Comparison of ENCODE assay signal across 26 cellular contexts in the genomic region with DNA sequence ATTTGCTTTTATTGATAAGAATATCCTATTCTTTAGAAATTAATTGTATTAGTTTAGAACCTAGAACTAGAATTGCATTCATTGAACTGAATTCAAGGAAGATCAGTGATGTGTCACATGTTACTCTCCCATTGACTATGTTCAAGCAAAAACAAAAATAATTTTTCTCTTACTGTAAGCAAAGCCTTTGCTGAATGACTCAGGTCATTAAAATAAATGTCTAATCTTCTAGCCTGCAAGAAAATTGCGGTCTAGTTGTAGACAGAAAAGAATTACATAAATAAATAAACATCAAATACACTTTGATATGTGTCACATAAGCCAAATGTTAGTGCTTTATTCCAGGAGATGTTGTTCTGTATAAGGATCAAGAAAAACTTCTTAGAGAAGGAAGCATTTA.
DNase-seq lines count a peak whose midpoint lies in the region; ATAC-seq and TF ChIP-seq lines count a peak whose summit lies in the region.
"Had no signal": no experiment of that assay in that cellular context is flagged by ENCODE, and none has a peak within 500 bp of the region (broad histone marks: within the 10 kb centered on the region; RNA-seq: fewer than 3 reads in every experiment).

No MANE protein-coding gene starts in this region.

- H3K9me3 Mint-ChIP-seq in activated T-cell treated with anti-CD3 and anti-CD28 coated beads, Interleukin-2, amount 50 U/mL, for 72 hours: no peaks in the 10 kb centered on the region
- H3K9me3 Mint-ChIP-seq: endodermal cell, mesothelial cell of epicardium had no signal

- no CpG with 5 or more reads among the region's 1 CpG for WGBS in IMR-90 (ENCODE audit: extremely low coverage in 2 of 2, insufficient read length in 1 of 2), 2 experiments
- 29% methylated on average over 1 of the region's 1 CpG for WGBS in mammary epithelial cell (ENCODE audit: low coverage, missing lambda C conversion rate)

- no peaks in the 10 kb centered on the region for H3K79me2 ChIP-seq in mammary epithelial cell (ENCODE audit: insufficient read depth, low read length)

- H2AFZ ChIP-seq in IMR-90 (replicated peaks; ENCODE audit: low read length, poor library complexity): no peak overlapping the region
- no peak overlapping the region for H2AFZ ChIP-seq in mammary epithelial cell (ENCODE audit: low read depth, low read length)

- DNase-seq in AG08395 (ENCODE audit: low spot score) (peak; percentile 4), IMR-90 (peak; percentile 53), mammary epithelial cell (peak; percentile 2), foreskin melanocyte (peak; percentile 8), BE2C (no peak)
- DNase-seq in activated T-cell treated with anti-CD3 and anti-CD28 coated beads, Interleukin-2, amount 50 U/mL, for 72 hours: no peak
- DNase-seq in stimulated activated CD4-positive, alpha-beta T cell treated with anti-CD3 and anti-CD28 coated beads, Interleukin-4, amount 100 ng/mL, for 4 hours: no peak
- DNase-seq in stimulated activated CD4-positive, alpha-beta T cell treated with anti-CD3 and anti-CD28 coated beads, Interleukin-4, amount 100 ng/mL, for 1 hour: no peak
- DNase-seq: activated CD4-positive, alpha-beta T cell treated with anti-CD3 and anti-CD28 coated beads, Interleukin-2, amount 50 U/mL, for 48 hours; activated naive CD4-positive, alpha-beta T cell; activated T-cell treated with anti-CD3 and anti-CD28 coated beads for 4 hours; aorta; CD4-positive, CD25-positive, alpha-beta regulatory T cell; colonic mucosa; DMS79; endodermal cell; NCI-H1417; NCI-H748 treated with DMSO at 0.1 percent for 48 hours; OCI-M1; SJCRH30; spleen; stimulated activated CD8-positive, alpha-beta memory T cell treated with anti-CD3 and anti-CD28 coated beads, Interleukin-4, amount 100 ng/mL, for 48 hours; T-helper 17 cell; uterus had no signal

- H3K4me3 ChIP-seq in IMR-90 (ENCODE audit: insufficient read depth, low read depth, low read length): no peak overlapping the region
- H3K4me3 ChIP-seq in mammary epithelial cell (replicated peaks in 1 of 3; ENCODE audit: insufficient read depth in 1 of 3, low read depth in 2 of 3, low read length in 3 of 3): no peak overlapping the region
- no peak overlapping the region for H3K4me3 ChIP-seq in BE2C (ENCODE audit: low read depth, low read length)
- H3K4me3 ChIP-seq: colonic mucosa, SJCRH30, spleen, uterus had no signal

- intact Hi-C loops in IMR-90 (cut with micrococcal nuclease) (no loop called here), mammary epithelial cell (cut with micrococcal nuclease) (no loop called here)

- no peaks in the 10 kb centered on the region for H3K9me1 ChIP-seq in IMR-90 (ENCODE audit: insufficient read depth, low read length)

- H3K9ac ChIP-seq in IMR-90 (ENCODE audit: low read depth, low read length): no peak overlapping the region
- no peak overlapping the region for H3K9ac ChIP-seq in mammary epithelial cell (ENCODE audit: insufficient read depth, low read length)

- H4K5ac ChIP-seq in IMR-90 (ENCODE audit: low read depth, low read length): no peak overlapping the region

- no peaks in the 10 kb centered on the region for H3K27me3 Mint-ChIP-seq in activated T-cell treated with anti-CD3 and anti-CD28 coated beads, Interleukin-2, amount 50 U/mL, for 72 hours (ENCODE audit: low read depth)
- H3K27me3 Mint-ChIP-seq: CD4-positive, CD25-positive, alpha-beta regulatory T cell; T-helper 17 cell had no signal

- no peak overlapping the region for H3K4ac ChIP-seq in IMR-90 (ENCODE audit: low read depth, low read length)

- no peak overlapping the region for H4K91ac ChIP-seq in IMR-90 (ENCODE audit: insufficient read depth, low read depth, low read length)

- no peaks in the 10 kb centered on the region for H3K79me1 ChIP-seq in IMR-90 (ENCODE audit: low read depth in 1 of 2, low read length in 2 of 2)

- no peak overlapping the region for H3K27ac Mint-ChIP-seq in activated T-cell treated with anti-CD3 and anti-CD28 coated beads, Interleukin-2, amount 50 U/mL, for 72 hours
- H3K27ac Mint-ChIP-seq: CD4-positive, CD25-positive, alpha-beta regulatory T cell; endodermal cell; mesothelial cell of epicardium; T-helper 17 cell had no signal

- no peak overlapping the region for H2BK15ac ChIP-seq in IMR-90 (ENCODE audit: low read depth, low read length)

- no peak overlapping the region for H3K18ac ChIP-seq in IMR-90 (ENCODE audit: low read depth, low read length)

- ATAC-seq in IMR-90 (ENCODE audit: low read depth): no peak
- no peak for ATAC-seq in activated T-cell treated with anti-CD3 and anti-CD28 coated beads, Interleukin-2, amount 50 U/mL, for 72 hours (replicated peaks in 1 of 2)
- ATAC-seq: T-helper 17 cell had no signal

- H2AK5ac ChIP-seq in IMR-90 (ENCODE audit: low read depth, low read length): no peak overlapping the region

- H4K8ac ChIP-seq in IMR-90 (ENCODE audit: low read depth in 2 of 2, low read length in 2 of 2): no peak overlapping the region

- H3K4me2 ChIP-seq in IMR-90 (ENCODE audit: low read depth, low read length) (no peak overlapping the region), mammary epithelial cell (ENCODE audit: insufficient read depth, low read depth, low read length) (no peak overlapping the region)

- H3K4me1 Mint-ChIP-seq in activated T-cell treated with anti-CD3 and anti-CD28 coated beads, Interleukin-2, amount 50 U/mL, for 72 hours (ENCODE audit: low read depth): no peaks in the 10 kb centered on the region
- H3K4me1 Mint-ChIP-seq: CD4-positive, CD25-positive, alpha-beta regulatory T cell; endodermal cell; mesothelial cell of epicardium; neural crest cell; T-helper 17 cell had no signal

- H3K4me3 Mint-ChIP-seq in activated T-cell treated with anti-CD3 and anti-CD28 coated beads, Interleukin-2, amount 50 U/mL, for 72 hours: no peak overlapping the region
- H3K4me3 Mint-ChIP-seq: CD4-positive, CD25-positive, alpha-beta regulatory T cell; endodermal cell; mesothelial cell of epicardium; neural crest cell; T-helper 17 cell had no signal

- no peaks in the 10 kb centered on the region for H3K36me3 ChIP-seq in IMR-90 (ENCODE audit: control insufficient read depth, insufficient read depth, low read length)
- no peaks in the 10 kb centered on the region for H3K36me3 ChIP-seq in mammary epithelial cell (ENCODE audit: insufficient read depth, low read length)
- H3K36me3 ChIP-seq in BE2C: no peaks in the 10 kb centered on the region
- H3K36me3 ChIP-seq: colonic mucosa, SJCRH30, spleen, uterus had no signal

- no peak overlapping the region for H3K56ac ChIP-seq in IMR-90 (ENCODE audit: extremely low read depth, insufficient read depth, low read length)

- no peak for TF ChIP-seq POLR2A in IMR-90 (IDR thresholded peaks at IDR 0.05; ENCODE audit: low read depth, low read length)

- no peaks in the 10 kb centered on the region for H3K27me3 ChIP-seq in IMR-90 (ENCODE audit: control insufficient read depth, insufficient read depth, low read length)
- H3K27me3 ChIP-seq in mammary epithelial cell (ENCODE audit: insufficient read depth, low read length): no peaks in the 10 kb centered on the region
- no peaks in the 10 kb centered on the region for H3K27me3 ChIP-seq in BE2C
- H3K27me3 ChIP-seq: colonic mucosa, SJCRH30, spleen, uterus had no signal

- TF ChIP-seq RAD21 in IMR-90 (IDR thresholded peaks at IDR 0.05; ENCODE audit: low read length): no peak

- no peak overlapping the region for H2BK20ac ChIP-seq in IMR-90 (ENCODE audit: low read depth, low read length)

- CTCF ChIA-PET in IMR-90 (lab: Yijun Ruan, JAX): no interaction called here
- CTCF ChIA-PET in mammary epithelial cell (lab: Charles Lee; ENCODE audit: low non-redundant PET): no interaction called here

- in situ Hi-C loops in IMR-90 (cut with MboI; ENCODE audit: low sequenced_read_pairs) (no loop called here), mammary epithelial cell (cut with MboI; ENCODE audit: low sequenced_read_pairs in 2 of 2) (no loop called here)

- H2AK9ac ChIP-seq in IMR-90 (replicated peaks; ENCODE audit: low read depth, low read length, poor library complexity): no peak overlapping the region

- no peak overlapping the region for H2BK120ac ChIP-seq in IMR-90 (ENCODE audit: low read depth, low read length)

- BruUV-seq in IMR-90 (replicated peaks; lab: Mats Ljungman, UMichigan): no TSS peak
- no TSS peak for BruUV-seq in mammary epithelial cell (replicated peaks; lab: Mats Ljungman, UMichigan)

- dilution Hi-C loops in IMR-90 (cut with HindIII; ENCODE audit: low sequenced_read_pairs, unreplicated experiment) (no loop called here), mammary epithelial cell (cut with HindIII; ENCODE audit: low sequenced_read_pairs) (no loop called here)

- H3K14ac ChIP-seq in IMR-90 (replicated peaks; ENCODE audit: low read depth, low read length): no peak overlapping the region

- H3K9me3 ChIP-seq in IMR-90 (ENCODE audit: control insufficient read depth, insufficient read depth, low read length) (no peaks in the 10 kb centered on the region), mammary epithelial cell (replicated peaks; ENCODE audit: insufficient read depth, low read length) (no peaks in the 10 kb centered on the region), BE2C (no peaks in the 10 kb centered on the region; the same call in 1 of the 2 replicates)
- H3K9me3 ChIP-seq: colonic mucosa, SJCRH30, spleen, uterus had no signal

- peaks cover 0 to 2% of the 10 kb centered on the region in 2 donors for H3K36me3 Mint-ChIP-seq in activated T-cell treated with anti-CD3 and anti-CD28 coated beads, Interleukin-2, amount 50 U/mL, for 72 hours (ENCODE audit: insufficient read depth in 2 of 2)
- H3K36me3 Mint-ChIP-seq: CD4-positive, CD25-positive, alpha-beta regulatory T cell; mesothelial cell of epicardium had no signal

- no peak overlapping the region for H3K27ac ChIP-seq in IMR-90 (ENCODE audit: insufficient read depth, low read length)
- H3K27ac ChIP-seq in mammary epithelial cell (ENCODE audit: insufficient read depth, low read depth, low read length): no peak overlapping the region
- H3K27ac ChIP-seq: colonic mucosa, SJCRH30, spleen, uterus had no signal

- POLR2A ChIA-PET in IMR-90 (lab: Charles Lee; ENCODE audit: unreplicated experiment): no interaction called here

- H3K4me1 ChIP-seq in IMR-90 (ENCODE audit: control insufficient read depth, insufficient read depth, low read length): no peaks in the 10 kb centered on the region
- H3K4me1 ChIP-seq in mammary epithelial cell (ENCODE audit: insufficient read depth, low read length): no peaks in the 10 kb centered on the region
- no peaks in the 10 kb centered on the region for H3K4me1 ChIP-seq in BE2C
- H3K4me1 ChIP-seq: colonic mucosa, SJCRH30, spleen, uterus had no signal

- H4K20me1 ChIP-seq in IMR-90 (ENCODE audit: insufficient read depth, low read length): no peaks in the 10 kb centered on the region
- no peaks in the 10 kb centered on the region for H4K20me1 ChIP-seq in mammary epithelial cell (ENCODE audit: insufficient read depth, low read length)

- no peak overlapping the region for H3K23ac ChIP-seq in IMR-90 (ENCODE audit: low read depth, low read length)

- H2BK5ac ChIP-seq in IMR-90 (ENCODE audit: low read depth, low read length, poor library complexity, severe bottlenecking): no peak overlapping the region

- TF ChIP-seq CTCF in IMR-90 (conservative IDR thresholded peaks at IDR 0.05; ENCODE audit: low read depth, low read length) (no peak), mammary epithelial cell (conservative IDR thresholded peaks at IDR 0.05 in 1 of 2, IDR thresholded peaks at IDR 0.05 in 1 of 2; ENCODE audit: extremely low read depth in 1 of 2, insufficient read depth in 1 of 2, low read depth in 1 of 2, low read length in 2 of 2) (no peak), BE2C (IDR thresholded peaks at IDR 0.05; ENCODE audit: low read depth, low read length) (no peak)

Comparison
In these comparisons a context has a peak if more than half of its experiments do, and no peak if none do; other contexts are left out.
1. DNase-seq: peak in AG08395 (single experiment), IMR-90 (single experiment), mammary epithelial cell (single experiment) and foreskin melanocyte (single experiment); none in activated T-cell treated with anti-CD3 and anti-CD28 coated beads, Interleukin-2, amount 50 U/mL, for 72 hours (0 of 2), BE2C (single experiment), stimulated activated CD4-positive, alpha-beta T cell treated with anti-CD3 and anti-CD28 coated beads, Interleukin-4, amount 100 ng/mL, for 4 hours (0 of 2) and stimulated activated CD4-positive, alpha-beta T cell treated with anti-CD3 and anti-CD28 coated beads, Interleukin-4, amount 100 ng/mL, for 1 hour (single experiment).